1 cellular context compared by ENCODE assay signal in the genomic region with DNA sequence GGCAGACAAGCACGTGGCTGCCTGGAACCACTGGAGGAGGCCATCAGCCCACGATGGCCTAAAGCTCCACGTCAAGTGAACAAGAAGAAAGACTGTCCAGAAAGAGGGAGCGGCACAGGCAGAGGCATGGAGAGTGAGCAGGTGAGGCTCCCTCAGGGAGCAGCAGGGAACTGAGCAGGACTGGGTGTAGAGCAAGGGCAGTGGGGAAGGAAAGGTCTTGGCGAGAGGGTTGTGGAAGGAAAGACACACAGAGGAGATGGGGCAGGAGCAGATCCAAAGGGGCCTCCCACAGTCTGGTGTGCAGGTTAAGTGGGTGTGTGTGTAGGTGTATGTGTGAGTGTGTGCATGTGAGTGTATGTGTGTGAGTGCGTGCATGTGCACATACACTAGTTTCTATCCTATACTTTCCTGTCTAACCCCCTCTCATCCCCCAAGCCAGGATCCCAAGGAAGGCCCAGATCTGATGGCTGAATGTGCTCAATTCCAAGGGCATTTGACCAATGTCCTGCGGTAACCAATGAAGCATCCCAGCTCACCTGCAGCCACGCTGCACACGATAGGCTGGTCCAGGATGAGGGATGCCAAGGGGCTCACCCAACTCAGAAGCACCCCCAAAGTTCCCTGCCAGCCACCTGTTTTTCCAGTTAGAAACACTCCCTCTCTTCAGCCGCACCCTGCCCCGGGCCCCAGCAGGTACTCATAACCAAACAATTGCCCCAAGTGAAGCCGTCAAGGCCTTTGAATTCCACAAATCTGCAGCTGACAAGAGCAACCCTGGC.
TF ChIP-seq lines count a peak whose summit lies in the region.

No MANE protein-coding gene starts in this region.

TF ChIP-seq in GM23338, 12 proteins besides CTCF, POLR2A, EP300 and RAD21 (continued from another document):
- TF ChIP-seq, protein P1, sequence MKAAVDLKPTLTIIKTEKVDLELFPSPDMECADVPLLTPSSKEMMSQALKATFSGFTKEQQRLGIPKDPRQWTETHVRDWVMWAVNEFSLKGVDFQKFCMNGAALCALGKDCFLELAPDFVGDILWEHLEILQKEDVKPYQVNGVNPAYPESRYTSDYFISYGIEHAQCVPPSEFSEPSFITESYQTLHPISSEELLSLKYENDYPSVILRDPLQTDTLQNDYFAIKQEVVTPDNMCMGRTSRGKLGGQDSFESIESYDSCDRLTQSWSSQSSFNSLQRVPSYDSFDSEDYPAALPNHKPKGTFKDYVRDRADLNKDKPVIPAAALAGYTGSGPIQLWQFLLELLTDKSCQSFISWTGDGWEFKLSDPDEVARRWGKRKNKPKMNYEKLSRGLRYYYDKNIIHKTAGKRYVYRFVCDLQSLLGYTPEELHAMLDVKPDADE (IDR thresholded peaks at IDR 0.05) = no peak
